In genomic region chr3:170639003-170639402, GRCh38 we compare ENCODE assay signal across 35 cellular contexts. TPM values are rescaled to one million over a fixed set of nuclear protein-coding genes. Genes with fewer than 3 reads are reported as not detected.
"Had no signal": no experiment of that assay in that cellular context is flagged by ENCODE, and none has a peak within 500 bp of the region (broad histone marks: within the 10 kb centered on the region; RNA-seq: fewer than 3 reads in every experiment).

No MANE protein-coding gene starts in this region.

- H3K4me1 ChIP-seq: adrenal gland, body of pancreas, breast epithelium, colonic mucosa, SJCRH30 had no signal

- H3K4me2 ChIP-seq: KMS-11, SK-N-SH had no signal

- DNase-seq: activated B cell treated with CpG ODN at 0.5 μM for 24 hours; activated CD4-positive, alpha-beta memory T cell treated with anti-CD3 and anti-CD28 coated beads for 36 hours; activated CD4-positive, alpha-beta T cell treated with anti-CD3 and anti-CD28 coated beads for 4 hours; activated CD4-positive, alpha-beta T cell treated with anti-CD3 and anti-CD28 coated beads, Interleukin-2, amount 50 U/mL, for 1 hour; activated CD4-positive, CD25-positive, alpha-beta regulatory T cell treated with anti-CD3 and anti-CD28 coated beads, Interleukin-2, amount 50 U/mL, for 72 hours; activated CD8-positive, alpha-beta memory T cell treated with anti-CD3 and anti-CD28 coated beads, Interleukin-2, amount 50 U/mL, for 4 hours; activated gamma-delta T cell treated with Interleukin-2 at 50 U/mL for 16 hours; activated naive CD4-positive, alpha-beta T cell treated with anti-CD3 and anti-CD28 coated beads for 36 hours; activated T-cell treated with anti-CD3 and anti-CD28 coated beads for 4 hours; activated T-cell treated with anti-CD3 and anti-CD28 coated beads, Interleukin-2, amount 50 U/mL, for 4 hours; adrenal gland; body of pancreas; colonic mucosa; MM.1S; MV-4-11; NCI-H1092 treated with DMSO at 0.1 percent for 48 hours; NCI-H1417; NCI-H146; NCI-H187; NCI-H2029 treated with DMSO at 0.1 percent for 48 hours; NCI-H2107; NCI-H226; NCI-H510A; NCI-H748 treated with DMSO at 0.1 percent for 48 hours; SHP77; SJCRH30; SK-N-SH had no signal

- H3K27ac ChIP-seq: adrenal gland, body of pancreas, breast epithelium, colonic mucosa, KMS-11, SJCRH30, VCaP had no signal

- H3K9me3 ChIP-seq: adrenal gland, body of pancreas, breast epithelium, colonic mucosa, SJCRH30, SK-N-SH had no signal

- FAIRE-seq: astrocyte, TTC549 had no signal

- H3K36me3 ChIP-seq: adrenal gland, breast epithelium, colonic mucosa, SJCRH30 had no signal

- H3K9ac ChIP-seq: KMS-11, SK-N-SH had no signal

- ATAC-seq: activated naive CD4-positive, alpha-beta T cell treated with anti-CD3 and anti-CD28 coated beads, Interleukin-2, amount 50 U/mL, for 72 hours; activated T-cell treated with anti-CD3 and anti-CD28 coated beads, Interleukin-2, amount 50 U/mL, for 4 hours; body of pancreas; Panc1 had no signal

- H3K4me3 ChIP-seq: adrenal gland, body of pancreas, breast epithelium, colonic mucosa, SJCRH30 had no signal

- H3K27me3 ChIP-seq: adrenal gland, body of pancreas, breast epithelium, colonic mucosa, SJCRH30 had no signal

RNA-seq across cellular contexts. Expression of gene SLC7A14, which starts 53.1 kb away (rescaled TPM):
- total RNA-seq: activated B cell treated with CpG ODN at 0.5 μM for 24 hours; activated CD4-positive, alpha-beta memory T cell treated with anti-CD3 and anti-CD28 coated beads for 36 hours; activated naive CD4-positive, alpha-beta T cell treated with anti-CD3 and anti-CD28 coated beads for 36 hours; activated naive CD4-positive, alpha-beta T cell treated with anti-CD3 and anti-CD28 coated beads, Interleukin-2, amount 50 U/mL, for 72 hours; activated T-cell treated with anti-CD3 and anti-CD28 coated beads, Interleukin-2, amount 50 U/mL, for 4 hours; activated T-helper 1 cell treated with anti-CD3 and anti-CD28 coated beads, Interleukin-12 subunit alpha, Interleukin-12 subunit beta, Interleukin-2, Interleukin-4 antibody, amounts not matched to agents 30 ng/mL and 10 ng/mL and 1 ng/mL, durations not matched to agents 14 hours and 24 hours and 36 hours; SJCRH30 had no signal
